Comparison of ENCODE assay signal across 8 cellular contexts in the genomic region with DNA sequence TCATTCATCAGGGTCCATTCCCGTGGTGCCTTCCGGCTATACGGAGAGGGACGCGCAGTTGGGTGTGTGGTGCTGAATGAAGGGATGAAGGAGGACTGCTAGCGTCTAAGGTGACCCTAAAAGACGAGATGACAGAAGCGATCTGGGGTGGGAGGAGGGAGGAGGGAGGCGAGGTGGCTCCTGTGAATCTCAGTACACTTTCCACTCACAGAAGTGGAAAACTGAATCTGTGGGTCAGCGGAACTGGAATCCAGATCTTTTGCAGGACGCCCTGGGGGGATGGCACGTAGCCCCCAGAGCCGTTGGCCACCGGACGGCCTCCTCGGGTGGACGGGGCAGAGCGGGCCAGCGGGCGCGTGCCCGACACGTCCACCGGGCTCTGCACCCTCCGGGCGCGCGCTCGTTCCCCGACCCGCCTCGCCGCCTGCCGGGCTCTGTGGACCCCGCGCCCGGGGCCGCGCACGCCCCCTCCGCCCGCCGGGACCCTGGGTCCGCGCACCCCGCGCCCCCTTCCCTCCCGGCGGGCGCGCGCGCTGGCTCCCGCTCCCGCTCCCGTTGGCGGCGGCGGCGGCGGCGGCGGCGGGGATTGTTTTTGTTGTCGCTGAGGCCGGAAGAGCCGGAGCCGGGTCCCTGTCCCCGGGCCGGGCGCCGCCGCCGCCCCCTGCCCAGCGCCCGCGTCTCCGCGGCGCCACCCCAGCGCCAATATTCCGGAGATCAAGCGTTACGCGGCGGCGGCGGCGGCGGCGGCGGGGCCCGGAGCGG. TPM values are rescaled to one million over a fixed set of nuclear protein-coding genes. Genes with fewer than 3 reads are reported as not detected.
DNase-seq lines count a peak whose midpoint lies in the region; ATAC-seq and TF ChIP-seq lines count a peak whose summit lies in the region.

A gene (plus strand): TSS at position 403 of the 762 bp plus-strand sequence. CDS start 401 bp downstream, outside the sequence.

- H3K4me3 ChIP-seq in choroid plexus epithelial cell (ENCODE audit: low read depth, low read length), result peak within 1 kb of the TSS; percentile 78
- peak within 1 kb of the TSS; percentile 76 for H3K4me3 ChIP-seq in skeletal muscle cell (ENCODE audit: low read depth, low read length)

- peak; percentile 45 to 75 (median 65) for DNase-seq in NCI-H1417 (lab: John Stamatoyannopoulos, UW)
- no peak for DNase-seq in NCI-H1417 treated with DMSO at 0.1 percent for 48 hours (lab: John Stamatoyannopoulos, UW)
- DNase-seq in LHCN-M2 (ENCODE audit: low read depth), result peak; percentile 46
- DNase-seq in choroid plexus epithelial cell (ENCODE audit: low read depth), result peak; percentile 61
- peak; percentile 31 for DNase-seq in iris pigment epithelial cell (ENCODE audit: low read depth)
- DNase-seq in skeletal muscle cell (ENCODE audit: low read depth), result no peak

- peak within 1 kb of the TSS; percentile 92 for H3K27ac ChIP-seq in VCaP

- ATAC-seq in GM18868 (IDR thresholded peaks at IDR 0.05; ENCODE audit: unreplicated experiment), result no peak

- TF ChIP-seq CTCF in VCaP (conservative IDR thresholded peaks at IDR 0.05) (no peak), choroid plexus epithelial cell (conservative IDR thresholded peaks at IDR 0.05; ENCODE audit: low read depth, low read length) (no peak)

RNA-seq across cellular contexts. Expression of the gene that starts here (rescaled TPM):
- total RNA-seq in LHCN-M2 (2014; rRNA removed), result 4.7 and 5.7 TPM in 2 replicates
- 4.4 TPM for polyA plus RNA-seq in LHCN-M2 (2012)

Comparison
In these comparisons a context has a peak if more than half of its experiments do, and no peak if none do; other contexts are left out.
1. DNase-seq: peak in NCI-H1417 (3 of 3), LHCN-M2 (single experiment), choroid plexus epithelial cell (single experiment) and iris pigment epithelial cell (single experiment); none in NCI-H1417 treated with DMSO at 0.1 percent for 48 hours (single experiment) and skeletal muscle cell (single experiment).